8 cellular contexts compared by ENCODE assay signal in genomic region chr17:77429985-77430752, GRCh38.
A peak's percentile ranks its signal among the peaks of the same experiment; 100 is the strongest.
DNase-seq lines count a peak whose midpoint lies in the region; ATAC-seq and TF ChIP-seq lines count a peak whose summit lies in the region.

No MANE protein-coding gene starts in this region.

- H3K4me3 ChIP-seq in BE2C (ENCODE audit: low read depth, low read length), result no peak overlapping the region

- H3K4me1 ChIP-seq in BE2C (peaks cover 72% of the 10 kb centered on the region), foreskin keratinocyte (peaks cover 16% of the 10 kb centered on the region)

- no peaks in the 10 kb centered on the region for H3K9me3 ChIP-seq in BE2C

- DNase-seq in BE2C, result peak; percentile 97
- peak; percentile 92 for DNase-seq in H4 (ENCODE audit: low spot score)
- DNase-seq in RKO (ENCODE audit: low spot score), result peak; percentile 42
- DNase-seq in activated gamma-delta T cell treated with anti-CD3 and anti-CD28 coated beads, Interleukin-2, amount 50 U/mL, for 16 hours (ENCODE audit: low read depth), result peak; percentile 71
- peak in 1 of 2 donors; percentile 68 for DNase-seq in foreskin keratinocyte
- DNase-seq in nucleus accumbens (lab: John Stamatoyannopoulos, UW), result peak in 50 of 56 donors; percentile 21 to 88 (median 60)

- H3K36me3 ChIP-seq in BE2C, result no peaks in the 10 kb centered on the region

- H3K27me3 ChIP-seq in BE2C, result no peaks in the 10 kb centered on the region
- H3K27me3 ChIP-seq in foreskin keratinocyte, result no peaks in the 10 kb centered on the region

- no peak overlapping the region for H3K27ac ChIP-seq in foreskin keratinocyte
- peak overlapping the region; percentile 69 for H3K27ac ChIP-seq in temporal lobe (ENCODE audit: low read depth, low read length)

- peak; percentile 25 for ATAC-seq in foreskin keratinocyte
- no peak for ATAC-seq in HG03025 (IDR thresholded peaks at IDR 0.05; ENCODE audit: low FRiP score, unreplicated experiment)

- peak; percentile 86 for TF ChIP-seq CTCF in BE2C (IDR thresholded peaks at IDR 0.05; ENCODE audit: low read depth, low read length)
- peak; percentile 82 for TF ChIP-seq CTCF in foreskin keratinocyte (conservative IDR thresholded peaks at IDR 0.05)
